In genomic region chr15:69145694-69146492, GRCh38 we compare ENCODE assay signal across 2 cellular contexts.
TF ChIP-seq lines count a peak whose summit lies in the region.

No MANE protein-coding gene starts in this region.

TF ChIP-seq in HepG2, 621 proteins besides CTCF, POLR2A, EP300 and RAD21 (continued from another document):
- no peak for TF ChIP-seq ZNF609 (CRISPR knock-in tag; IDR thresholded peaks at IDR 0.05; ENCODE audit: borderline replicate concordance)
- TF ChIP-seq DDIT3 (CRISPR knock-in tag; IDR thresholded peaks at IDR 0.05): no peak
- TF ChIP-seq ZNF577 (CRISPR knock-in tag; IDR thresholded peaks at IDR 0.05; ENCODE audit: borderline replicate concordance, low read depth): no peak
- no peak for TF ChIP-seq MED13 (CRISPR knock-in tag; IDR thresholded peaks at IDR 0.05)
- TF ChIP-seq DNMT1 (CRISPR knock-in tag; IDR thresholded peaks at IDR 0.05): no peak
- TF ChIP-seq CREBL2 (CRISPR knock-in tag; IDR thresholded peaks at IDR 0.05; ENCODE audit: borderline replicate concordance): no peak
- TF ChIP-seq ZBTB33 (CRISPR knock-in tag; IDR thresholded peaks at IDR 0.05): no peak
- TF ChIP-seq TOE1 (CRISPR knock-in tag; IDR thresholded peaks at IDR 0.05): no peak
- TF ChIP-seq ATF2 (CRISPR knock-in tag; IDR thresholded peaks at IDR 0.05): no peak
- no peak for TF ChIP-seq ZNF234 (CRISPR knock-in tag; conservative IDR thresholded peaks at IDR 0.05)
- no peak for TF ChIP-seq ZNF589 (CRISPR knock-in tag; conservative IDR thresholded peaks at IDR 0.05)
- TF ChIP-seq ZNF709 (CRISPR knock-in tag; IDR thresholded peaks at IDR 0.05): no peak
- TF ChIP-seq ZNF3 (CRISPR knock-in tag; IDR thresholded peaks at IDR 0.05): no peak

TF ChIP-seq in SK-N-SH treated with all-trans-retinoic acid at 6 μM for 48 hours, 23 proteins besides CTCF, POLR2A, EP300 and RAD21:
- 0 out of 2 replicates have a peak, but pooled peaks have one; percentile 19 for TF ChIP-seq TSHZ2 (CRISPR knock-in tag; IDR thresholded peaks at IDR 0.05)
- peak; percentile 58 for TF ChIP-seq ISL1 (CRISPR knock-in tag; IDR thresholded peaks at IDR 0.05)
- TF ChIP-seq ZNF8 (CRISPR knock-in tag; IDR thresholded peaks at IDR 0.05): no peak
TF ChIP-seq in SK-N-SH treated with all-trans-retinoic acid at 6 μM for 48 hours: peak in this region for 2.
